In genomic region chr1:16449666-16450065, GRCh38 we compare ENCODE assay signal across 24 cellular contexts. TPM values are rescaled to one million over a fixed set of nuclear protein-coding genes. Genes with fewer than 3 reads are reported as not detected.
DNase-seq lines count a peak whose midpoint lies in the region; ATAC-seq and TF ChIP-seq lines count a peak whose summit lies in the region.
"Had no signal": no experiment of that assay in that cellular context is flagged by ENCODE, and none has a peak within 500 bp of the region (broad histone marks: within the 10 kb centered on the region; RNA-seq: fewer than 3 reads in every experiment).

No MANE protein-coding gene starts in this region.

- H3K27ac ChIP-seq in CD4-positive, alpha-beta T cell (ENCODE audit: low read depth, low read length), result peak overlapping the region; percentile 55
- no peak overlapping the region for H3K27ac ChIP-seq in osteoblast (ENCODE audit: low read depth, low read length)
- H3K27ac ChIP-seq: colonic mucosa, transverse colon had no signal

- H3K4me1 ChIP-seq in osteoblast (ENCODE audit: insufficient read depth, low read length), result no peaks in the 10 kb centered on the region
- H3K4me1 ChIP-seq: colonic mucosa, transverse colon had no signal

- H3K79me2 ChIP-seq in osteoblast (ENCODE audit: insufficient read depth, low read length), result peaks cover 60% of the 10 kb centered on the region

- POLR2A ChIA-PET in CD4-positive, alpha-beta T cell (lab: Charles Lee), result interaction anchor here (1.1 kb wide), 1 partner anchor 9 kb away, joined by 4 read pairs; the partner anchor contains the start of gene NECAP2

- no peaks in the 10 kb centered on the region for H3K27me3 ChIP-seq in CD4-positive, alpha-beta T cell (ENCODE audit: control insufficient read depth, insufficient read depth, low read length)
- H3K27me3 ChIP-seq in osteoblast (ENCODE audit: insufficient read depth, low read length), result no peaks in the 10 kb centered on the region
- H3K27me3 ChIP-seq: colonic mucosa, transverse colon had no signal

- H3K4me3 ChIP-seq in osteoblast (ENCODE audit: insufficient read depth, low read length), result no peak overlapping the region
- H3K4me3 ChIP-seq: colonic mucosa, transverse colon had no signal

- peaks cover 11% of the 10 kb centered on the region for H4K20me1 ChIP-seq in osteoblast (ENCODE audit: insufficient read depth, low read length)

- TF ChIP-seq CTCF in CD4-positive, alpha-beta T cell (IDR thresholded peaks at IDR 0.05), result no peak
- no peak for TF ChIP-seq CTCF in osteoblast (IDR thresholded peaks at IDR 0.05; ENCODE audit: extremely low read depth, low read depth, low read length)

- intact Hi-C loops in activated CD4-positive, alpha-beta T cell treated with anti-CD3 and anti-CD28 coated beads, Interleukin-2, amount 10 ng/mL, durations not matched to agents 24 days and 14 days (cut with micrococcal nuclease), result no loop called here
- intact Hi-C loops in CD4-positive, alpha-beta T cell (cut with DNase I, micrococcal nuclease), result loop anchor here in 1 of 2 experiments (10.0 kb wide), 1 partner anchor 45 kb away; no protein-coding TSS in a partner anchor
- intact Hi-C loops in dendritic cell treated with granulocyte-macrophage colony-stimulating factor and Interleukin-4, amounts not matched to agents 40 ng/mL and 50 ng/mL, for 4 days (cut with micrococcal nuclease), result no loop called here

- no peak for DNase-seq in activated CD4-positive, alpha-beta T cell treated with anti-CD3 and anti-CD28 coated beads, Interleukin-2, amount 10 ng/mL, durations not matched to agents 24 days and 14 days
- no peak for DNase-seq in activated CD4-positive, alpha-beta T cell treated with anti-CD3 and anti-CD28 coated beads for 4 hours
- DNase-seq in CD4-positive, alpha-beta T cell, result no peak
- DNase-seq in T-helper 17 cell (no peak), osteoblast (ENCODE audit: insufficient read length, low spot score, missing footprints) (no peak), islet precursor cell (no peak)
- no peak for DNase-seq in NK-92 treated with Interleukin-12 subunit alpha and Interleukin-12 subunit beta, amount 100 ng/mL, for 24 hours (lab: John Stamatoyannopoulos, UW)
- DNase-seq: anterior cingulate cortex, colonic mucosa, foreskin fibroblast, head of caudate nucleus, IMR-90, kidney, midbrain, NCI-H510A, PC-3, Right ventricle myocardium superior, transverse colon had no signal

- CTCF ChIA-PET in CD4-positive, alpha-beta T cell (lab: Charles Lee), result interaction anchor here (1.4 kb wide), 1 partner anchor 9 kb away, joined by 5 read pairs; the partner anchor contains the start of gene NECAP2

- ATAC-seq in CD4-positive, alpha-beta T cell (ENCODE audit: poor library complexity), result no peak
- no peak for ATAC-seq in T-helper 17 cell
- ATAC-seq: natural killer cell treated with Interleukin-12 subunit alpha and Interleukin-12 subunit beta and Interleukin-15 and Interleukin-18, amount 100 ng/mL, for 72 hours; PC-3 had no signal

- H3K36me3 ChIP-seq in osteoblast (ENCODE audit: insufficient read depth, low read length), result peaks cover 80% of the 10 kb centered on the region

- no peaks in the 10 kb centered on the region for H3K27me3 Mint-ChIP-seq in activated CD4-positive, alpha-beta T cell treated with anti-CD3 and anti-CD28 coated beads, Interleukin-2, amount 10 ng/mL, durations not matched to agents 24 days and 14 days
- no peaks in the 10 kb centered on the region for H3K27me3 Mint-ChIP-seq in CD4-positive, alpha-beta T cell
- no peaks in the 10 kb centered on the region for H3K27me3 Mint-ChIP-seq in T-helper 17 cell
- no peaks in the 10 kb centered on the region for H3K27me3 Mint-ChIP-seq in dendritic cell treated with granulocyte-macrophage colony-stimulating factor and Interleukin-4, amounts not matched to agents 40 ng/mL and 50 ng/mL, for 4 days
- H3K27me3 Mint-ChIP-seq: natural killer cell treated with Interleukin-12 subunit alpha and Interleukin-12 subunit beta and Interleukin-15 and Interleukin-18, amount 100 ng/mL, for 72 hours had no signal

- no peak overlapping the region for H2AFZ ChIP-seq in osteoblast (ENCODE audit: low read length)

- peaks cover 17% of the 10 kb centered on the region for H3K4me1 Mint-ChIP-seq in activated CD4-positive, alpha-beta T cell treated with anti-CD3 and anti-CD28 coated beads, Interleukin-2, amount 10 ng/mL, durations not matched to agents 24 days and 14 days
- H3K4me1 Mint-ChIP-seq in CD4-positive, alpha-beta T cell (ENCODE audit: low read depth), result peaks cover 40% of the 10 kb centered on the region
- peaks cover 23% of the 10 kb centered on the region for H3K4me1 Mint-ChIP-seq in T-helper 17 cell
- peaks cover 60% of the 10 kb centered on the region for H3K4me1 Mint-ChIP-seq in dendritic cell treated with granulocyte-macrophage colony-stimulating factor and Interleukin-4, amounts not matched to agents 40 ng/mL and 50 ng/mL, for 4 days (ENCODE audit: low read depth)

- peak overlapping the region; percentile 39 for H3K27ac Mint-ChIP-seq in activated CD4-positive, alpha-beta T cell treated with anti-CD3 and anti-CD28 coated beads, Interleukin-2, amount 10 ng/mL, durations not matched to agents 24 days and 14 days
- H3K27ac Mint-ChIP-seq in CD4-positive, alpha-beta T cell, result peak overlapping the region; percentile 76
- H3K27ac Mint-ChIP-seq in T-helper 17 cell, result peak overlapping the region; percentile 71
- H3K27ac Mint-ChIP-seq in dendritic cell treated with granulocyte-macrophage colony-stimulating factor and Interleukin-4, amounts not matched to agents 40 ng/mL and 50 ng/mL, for 4 days, result peak overlapping the region; percentile 25

- H3K9me3 ChIP-seq in CD4-positive, alpha-beta T cell (ENCODE audit: control insufficient read depth, low read length), result no peaks in the 10 kb centered on the region
- H3K9me3 ChIP-seq in T-helper 17 cell (ENCODE audit: control insufficient read depth, low read length, poor library complexity, severe bottlenecking) (no peaks in the 10 kb centered on the region), osteoblast (ENCODE audit: low read depth, low read length) (no peaks in the 10 kb centered on the region)
- H3K9me3 ChIP-seq: colonic mucosa, transverse colon had no signal

- H3K36me3 Mint-ChIP-seq in activated CD4-positive, alpha-beta T cell treated with anti-CD3 and anti-CD28 coated beads, Interleukin-2, amount 10 ng/mL, durations not matched to agents 24 days and 14 days (ENCODE audit: low read depth), result peaks cover 70% of the 10 kb centered on the region
- peaks cover 86% of the 10 kb centered on the region for H3K36me3 Mint-ChIP-seq in CD4-positive, alpha-beta T cell (ENCODE audit: low read depth)
- H3K36me3 Mint-ChIP-seq in T-helper 17 cell (ENCODE audit: low read depth), result peaks cover 7% of the 10 kb centered on the region
- H3K36me3 Mint-ChIP-seq in dendritic cell treated with granulocyte-macrophage colony-stimulating factor and Interleukin-4, amounts not matched to agents 40 ng/mL and 50 ng/mL, for 4 days (ENCODE audit: low read depth), result peaks cover 100% of the 10 kb centered on the region

- H3K4me3 Mint-ChIP-seq in activated CD4-positive, alpha-beta T cell treated with anti-CD3 and anti-CD28 coated beads, Interleukin-2, amount 10 ng/mL, durations not matched to agents 24 days and 14 days, result no peak overlapping the region
- no peak overlapping the region for H3K4me3 Mint-ChIP-seq in CD4-positive, alpha-beta T cell
- H3K4me3 Mint-ChIP-seq in T-helper 17 cell, result no peak overlapping the region
- H3K4me3 Mint-ChIP-seq in dendritic cell treated with granulocyte-macrophage colony-stimulating factor and Interleukin-4, amounts not matched to agents 40 ng/mL and 50 ng/mL, for 4 days, result no peak overlapping the region
- H3K4me3 Mint-ChIP-seq: natural killer cell treated with Interleukin-12 subunit alpha and Interleukin-12 subunit beta and Interleukin-15 and Interleukin-18, amount 100 ng/mL, for 72 hours had no signal

- H3K9me3 Mint-ChIP-seq in activated CD4-positive, alpha-beta T cell treated with anti-CD3 and anti-CD28 coated beads, Interleukin-2, amount 10 ng/mL, durations not matched to agents 24 days and 14 days, result no peaks in the 10 kb centered on the region
- H3K9me3 Mint-ChIP-seq in CD4-positive, alpha-beta T cell, result no peaks in the 10 kb centered on the region
- H3K9me3 Mint-ChIP-seq in dendritic cell treated with granulocyte-macrophage colony-stimulating factor and Interleukin-4, amounts not matched to agents 40 ng/mL and 50 ng/mL, for 4 days, result no peaks in the 10 kb centered on the region
- H3K9me3 Mint-ChIP-seq: natural killer cell treated with Interleukin-12 subunit alpha and Interleukin-12 subunit beta and Interleukin-15 and Interleukin-18, amount 100 ng/mL, for 72 hours had no signal

- no peak overlapping the region for H3K4me2 ChIP-seq in osteoblast (ENCODE audit: insufficient read depth, low read length)

RNA-seq across cellular contexts. Expression of gene NECAP2, which starts 9.1 kb away (rescaled TPM):
- 74.1 and 76.8 TPM in 2 replicates for total RNA-seq in activated CD4-positive, alpha-beta T cell treated with anti-CD3 and anti-CD28 coated beads, Interleukin-2, amount 10 ng/mL, durations not matched to agents 24 days and 14 days
- total RNA-seq in CD4-positive, alpha-beta T cell, result 10 to 100 TPM; 65.8 to 66.0 TPM
- total RNA-seq in T-helper 17 cell (100 to 1,000 TPM; 107 to 108 TPM), osteoblast (76.0 and 76.3 TPM in 2 replicates)

RNA-seq across cellular contexts. Expression of gene SPATA21, which starts 12.4 kb away (rescaled TPM):
- total RNA-seq in activated CD4-positive, alpha-beta T cell treated with anti-CD3 and anti-CD28 coated beads, Interleukin-2, amount 10 ng/mL, durations not matched to agents 24 days and 14 days, result not detected in 2 replicates
- total RNA-seq in CD4-positive, alpha-beta T cell, result not detected
- not detected for total RNA-seq in T-helper 17 cell
- total RNA-seq in osteoblast, result not detected in 2 replicates
- total RNA-seq: A172; bronchial epithelial cell; colonic mucosa; IMR-90; kidney; natural killer cell treated with Interleukin-12 subunit alpha and Interleukin-12 subunit beta and Interleukin-15 and Interleukin-18, amount 100 ng/mL, for 72 hours; osteocyte; PC-3; Right ventricle myocardium superior; skeletal muscle tissue; transverse colon had no signal

Comparison
In these comparisons a context has a peak if more than half of its experiments do, and no peak if none do; other contexts are left out.
1. H3K27ac Mint-ChIP-seq: peak in every context shown above with its lines; median percentile 76 in CD4-positive, alpha-beta T cell; 71 in T-helper 17 cell; 39 in activated CD4-positive, alpha-beta T cell treated with anti-CD3 and anti-CD28 coated beads, Interleukin-2, amount 10 ng/mL, durations not matched to agents 24 days and 14 days; 25 in dendritic cell treated with granulocyte-macrophage colony-stimulating factor and Interleukin-4, amounts not matched to agents 40 ng/mL and 50 ng/mL, for 4 days.